Comparison of ENCODE assay signal across 24 cellular contexts in genomic region chr13:99559560-99559959, GRCh38.
"Had no signal": no experiment of that assay in that cellular context is flagged by ENCODE, and none has a peak within 500 bp of the region (broad histone marks: within the 10 kb centered on the region; RNA-seq: fewer than 3 reads in every experiment).

No MANE protein-coding gene starts in this region.

- H3K27me3 ChIP-seq: heart right ventricle, thyroid gland, upper lobe of right lung had no signal

- H3K4me3 ChIP-seq: heart right ventricle, lung, thyroid gland, upper lobe of right lung had no signal

- H3K27ac Mint-ChIP-seq: activated CD4-positive, alpha-beta T cell treated with anti-CD3 and anti-CD28 coated beads, Interleukin-2, amount 10 ng/mL, durations not matched to agents 7 days and 5 days; activated CD8-positive, alpha-beta T cell treated with anti-CD3 and anti-CD28 coated beads for 36 hours; activated naive CD8-positive, alpha-beta T cell treated with anti-CD3 and anti-CD28 coated beads for 36 hours; activated T-helper 2 cell treated with anti-CD3 and anti-CD28 coated beads, Interferon-gamma antibody, Interleukin-2, Interleukin-4, amounts not matched to agents 10 μg/mL and 5 μg/mL and 100 μg/mL, durations not matched to agents 14 hours and 24 hours and 36 hours; mesothelial cell of epicardium; progenitor cell of endocrine pancreas; T-cell; T-helper 2 cell treated with Interferon-gamma antibody and Interleukin-4, amounts not matched to agents 5 μg/mL and 100 μg/mL, for 36 hours had no signal

- H3K9me3 Mint-ChIP-seq: activated CD4-positive, alpha-beta T cell treated with anti-CD3 and anti-CD28 coated beads, Interleukin-2, amount 10 ng/mL, durations not matched to agents 7 days and 5 days; activated CD8-positive, alpha-beta T cell treated with anti-CD3 and anti-CD28 coated beads for 36 hours; activated naive CD8-positive, alpha-beta T cell treated with anti-CD3 and anti-CD28 coated beads for 36 hours; activated T-helper 2 cell treated with anti-CD3 and anti-CD28 coated beads, Interferon-gamma antibody, Interleukin-2, Interleukin-4, amounts not matched to agents 10 μg/mL and 5 μg/mL and 100 μg/mL, durations not matched to agents 14 hours and 24 hours and 36 hours; natural killer cell; T-cell; T-helper 2 cell treated with Interferon-gamma antibody and Interleukin-4, amounts not matched to agents 5 μg/mL and 100 μg/mL, for 36 hours had no signal

- ATAC-seq: activated CD8-positive, alpha-beta T cell treated with anti-CD3 and anti-CD28 coated beads for 36 hours; heart right ventricle; natural killer cell; stimulated activated naive CD8-positive, alpha-beta T cell treated with anti-CD3 and anti-CD28 coated beads, Interleukin-15, Interleukin-2, amounts not matched to agents 100 U/mL and 50 U/mL, for 24 hours; T-cell; upper lobe of right lung had no signal

- H3K4me1 ChIP-seq: heart right ventricle, thyroid gland, upper lobe of right lung had no signal

- H3K4me1 Mint-ChIP-seq: mesothelial cell of epicardium had no signal

- H3K9me3 ChIP-seq: heart right ventricle, thyroid gland, upper lobe of right lung had no signal

- H3K27ac ChIP-seq: epithelial cell of prostate, heart right ventricle, thyroid gland, upper lobe of right lung, VCaP had no signal

- H3K27me3 Mint-ChIP-seq: activated CD4-positive, alpha-beta T cell treated with anti-CD3 and anti-CD28 coated beads, Interleukin-2, amount 10 ng/mL, durations not matched to agents 7 days and 5 days; activated CD8-positive, alpha-beta T cell treated with anti-CD3 and anti-CD28 coated beads for 36 hours; activated naive CD8-positive, alpha-beta T cell treated with anti-CD3 and anti-CD28 coated beads for 36 hours; progenitor cell of endocrine pancreas; T-cell had no signal

- H3K4me3 Mint-ChIP-seq: activated CD4-positive, alpha-beta T cell treated with anti-CD3 and anti-CD28 coated beads, Interleukin-2, amount 10 ng/mL, durations not matched to agents 7 days and 5 days; activated CD8-positive, alpha-beta T cell treated with anti-CD3 and anti-CD28 coated beads for 36 hours; activated naive CD8-positive, alpha-beta T cell treated with anti-CD3 and anti-CD28 coated beads for 36 hours; mesothelial cell of epicardium; natural killer cell; T-cell; T-helper 2 cell treated with Interferon-gamma antibody and Interleukin-4, amounts not matched to agents 5 μg/mL and 100 μg/mL, for 36 hours had no signal

- DNase-seq: activated CD4-positive, alpha-beta T cell treated with anti-CD3 and anti-CD28 coated beads, Interleukin-2, amount 10 ng/mL, durations not matched to agents 7 days and 5 days; activated CD4-positive, CD25-positive, alpha-beta regulatory T cell treated with anti-CD3 and anti-CD28 coated beads, Interleukin-2, amount 50 U/mL, for 72 hours; activated CD8-positive, alpha-beta T cell treated with anti-CD3 and anti-CD28 coated beads for 36 hours; activated naive CD4-positive, alpha-beta T cell; activated naive CD8-positive, alpha-beta T cell treated with anti-CD3 and anti-CD28 coated beads for 36 hours; amniotic stem cell; cortex of kidney; foreskin fibroblast; heart right ventricle; kidney; natural killer cell; stimulated activated CD4-positive, alpha-beta T cell treated with anti-CD3 and anti-CD28 coated beads, Interleukin-4, amount 100 ng/mL, for 24 hours; stimulated activated naive CD8-positive, alpha-beta T cell treated with anti-CD3 and anti-CD28 coated beads, Interleukin-15, Interleukin-2, amounts not matched to agents 100 U/mL and 50 U/mL, for 24 hours; substantia nigra; T-cell; thyroid gland; upper lobe of right lung had no signal
